ENCODE assay signal across 1 cellular context in genomic region chr21:29649370-29649963, GRCh38.
TF ChIP-seq lines count a peak whose summit lies in the region.

No MANE protein-coding gene starts in this region.

TF ChIP-seq in IMR-90, 13 proteins besides CTCF, POLR2A, EP300 and RAD21 (continued from another document):
- TF ChIP-seq NFE2L2 (IDR thresholded peaks at IDR 0.05; ENCODE audit: low read depth, low read length) (no peak), MAZ (IDR thresholded peaks at IDR 0.05; ENCODE audit: borderline replicate concordance, low read depth, low read length) (no peak), FOS (IDR thresholded peaks at IDR 0.05; ENCODE audit: low read depth, low read length) (no peak), MXI1 (IDR thresholded peaks at IDR 0.05; ENCODE audit: borderline replicate concordance, low read depth, low read length) (no peak), RFX5 (IDR thresholded peaks at IDR 0.05; ENCODE audit: low read depth, low read length) (no peak), MAFK (IDR thresholded peaks at IDR 0.05; ENCODE audit: low read depth, low read length) (no peak)
